8 cellular contexts compared by ENCODE assay signal in the genomic region with DNA sequence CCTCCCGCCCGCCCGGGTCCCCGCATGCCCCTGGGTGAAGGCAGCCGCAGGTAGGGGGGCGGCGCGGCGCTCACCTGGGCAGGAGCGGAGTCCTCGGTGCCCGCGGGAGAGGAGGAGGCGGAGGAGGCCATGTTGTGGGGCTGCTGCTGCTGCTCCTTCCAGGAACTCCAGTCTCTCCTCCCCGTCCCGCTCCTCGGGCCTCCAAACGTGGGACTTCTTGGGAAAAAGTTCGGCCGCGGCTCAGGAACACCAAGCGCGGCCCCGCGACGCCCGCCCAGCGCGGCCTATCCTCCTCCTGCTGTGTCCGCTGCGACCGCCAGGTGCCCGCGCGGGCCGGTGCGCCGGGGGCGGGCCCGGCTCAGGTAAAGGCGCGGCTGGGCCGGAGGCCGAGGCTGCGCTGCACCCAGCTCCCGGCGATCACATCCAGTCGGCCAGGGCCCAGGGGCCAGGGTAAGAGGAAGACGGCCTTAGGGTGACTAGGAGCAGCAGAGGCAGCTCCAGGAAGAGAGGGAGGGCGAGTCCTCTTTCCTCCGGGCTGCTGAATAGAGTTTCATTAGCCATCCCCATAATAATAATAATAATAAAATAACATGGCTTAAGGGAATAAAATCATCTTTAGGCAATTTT. TPM values are rescaled to one million over a fixed set of nuclear protein-coding genes. Genes with fewer than 3 reads are reported as not detected.
DNase-seq lines count a peak whose midpoint lies in the region; ATAC-seq and TF ChIP-seq lines count a peak whose summit lies in the region.

No MANE protein-coding gene starts in this region.

- TF ChIP-seq CTCF in mucosa of descending colon (IDR thresholded peaks at IDR 0.05) (peak; percentile 57), thoracic aorta (IDR thresholded peaks at IDR 0.05) (peak; percentile 43)

- WGBS in ectodermal cell, 2 experiments: 1% methylated on average over 49 of the region's 51 CpGs

- no peaks in the 10 kb centered on the region for H3K4me1 ChIP-seq in ectodermal cell (ENCODE audit: control insufficient read depth, insufficient read depth, low read length)
- no peaks in the 10 kb centered on the region for H3K4me1 ChIP-seq in mucosa of descending colon (ENCODE audit: low read depth)
- H3K4me1 ChIP-seq in thoracic aorta (ENCODE audit: control insufficient read depth in 1 of 2, low read depth in 2 of 2): peaks cover 9 to 10% of the 10 kb centered on the region in 2 donors

- peak; percentile 64 for ATAC-seq in GM19455 (IDR thresholded peaks at IDR 0.05; ENCODE audit: unreplicated experiment)
- ATAC-seq in mucosa of descending colon: peak; percentile 96
- ATAC-seq in thoracic aorta (ENCODE audit: insufficient number of reproducible peaks, low FRiP score, low read depth): no peak

- H3K27ac ChIP-seq in ectodermal cell (ENCODE audit: insufficient read depth, low read depth, low read length, poor library complexity, severe bottlenecking): no peak overlapping the region
- no peak overlapping the region for H3K27ac ChIP-seq in thoracic aorta

- intact Hi-C loops in mucosa of descending colon (cut with DNase I, micrococcal nuclease): no loop called here

- peak overlapping the region; percentile 61 for H3K4me3 ChIP-seq in ectodermal cell (ENCODE audit: insufficient read depth, low read depth, low read length)
- H3K4me3 ChIP-seq in mucosa of descending colon: peak overlapping the region; percentile 56
- H3K4me3 ChIP-seq in thoracic aorta: peak overlapping the region; percentile 78

- H3K9me3 ChIP-seq in ectodermal cell (ENCODE audit: control insufficient read depth, low read length): no peaks in the 10 kb centered on the region
- H3K9me3 ChIP-seq in mucosa of descending colon: no peaks in the 10 kb centered on the region
- H3K9me3 ChIP-seq in thoracic aorta: no peaks in the 10 kb centered on the region

- no peaks in the 10 kb centered on the region for H3K36me3 ChIP-seq in ectodermal cell (ENCODE audit: control insufficient read depth, insufficient read depth, low read length)
- no peaks in the 10 kb centered on the region for H3K36me3 ChIP-seq in mucosa of descending colon (ENCODE audit: low read depth)
- no peaks in the 10 kb centered on the region for H3K36me3 ChIP-seq in thoracic aorta

- peak; percentile 84 for DNase-seq in COLO668 (lab: John Stamatoyannopoulos, UW; ENCODE audit: unreplicated experiment)
- DNase-seq in HPDE6-E6E7 (ENCODE audit: extremely low spot score): peak; percentile 80
- DNase-seq in activated CD4-positive, alpha-beta T cell treated with anti-CD3 and anti-CD28 coated beads for 24 hours (ENCODE audit: low read depth in 2 of 2): peak; percentile 3 to 20
- peak; percentile 74 to 86 (median 75) for DNase-seq in mucosa of descending colon
- DNase-seq in thoracic aorta (ENCODE audit: low spot score): no peak
- no peak for DNase-seq in GF-D8 (lab: John Stamatoyannopoulos, UW)

- H3K27me3 ChIP-seq in ectodermal cell (ENCODE audit: control insufficient read depth, insufficient read depth, low read length, poor library complexity, severe bottlenecking) (peaks cover 45% of the 10 kb centered on the region), thoracic aorta (replicated peaks; ENCODE audit: insufficient read depth) (no peaks in the 10 kb centered on the region)

RNA-seq across cellular contexts. Expression of gene CDK1, which starts 45.0 kb away (rescaled TPM):
- 120 TPM for polyA plus RNA-seq in ectodermal cell (2013, experiment 1 of 4)
- polyA plus RNA-seq in ectodermal cell (2013, experiment 2 of 4): 99.5 TPM
- 108 TPM for polyA plus RNA-seq in ectodermal cell (2013, experiment 3 of 4)
- 101 TPM for polyA plus RNA-seq in ectodermal cell (2013, experiment 4 of 4)
- 10 to 100 TPM in 1 of 3 donors, 1 to 10 TPM in 2; 2.7 to 21.2 (median 6.6) TPM for total RNA-seq in mucosa of descending colon
- 1 to 10 TPM in 1 of 2 donors, under 1 TPM in 1; 0.71 to 2.0 TPM for total RNA-seq in thoracic aorta

Comparison
In these comparisons a context has a peak if more than half of its experiments do, and no peak if none do; other contexts are left out.
1. DNase-seq: peak in COLO668 (single experiment), HPDE6-E6E7 (single experiment), activated CD4-positive, alpha-beta T cell treated with anti-CD3 and anti-CD28 coated beads for 24 hours (2 of 2) and mucosa of descending colon (3 of 3); none in thoracic aorta (single experiment) and GF-D8 (single experiment).
2. Peak in every context shown above with its lines, with median percentiles within 50 percentile points of each other: H3K4me3 ChIP-seq.